19 cellular contexts compared by ENCODE assay signal in genomic region chr14:91831337-91831736, GRCh38. TPM values are rescaled to one million over a fixed set of nuclear protein-coding genes. Genes with fewer than 3 reads are reported as not detected.
DNase-seq lines count a peak whose midpoint lies in the region; ATAC-seq, FAIRE-seq and TF ChIP-seq lines count a peak whose summit lies in the region.
"Had no signal": no experiment of that assay in that cellular context is flagged by ENCODE, and none has a peak within 500 bp of the region (broad histone marks: within the 10 kb centered on the region; RNA-seq: fewer than 3 reads in every experiment).

No MANE protein-coding gene starts in this region.

- H3K4me2 ChIP-seq in OCI-LY1 (ENCODE audit: low read length): no peak overlapping the region; the same call in 1 of the 2 replicates

- TF ChIP-seq CTCF in OCI-LY1 (IDR thresholded peaks at IDR 0.05; ENCODE audit: low read length) (no peak), upper lobe of right lung (IDR thresholded peaks at IDR 0.05) (no peak)

- no peak overlapping the region for H2AFZ ChIP-seq in OCI-LY1 (ENCODE audit: low read length)

- intact Hi-C loops in upper lobe of right lung (cut with DNase I): no loop called here

- H3F3A ChIP-seq in OCI-LY1 (ENCODE audit: insufficient read depth, low read length): no peaks in the 10 kb centered on the region

- H4K20me1 ChIP-seq in OCI-LY1 (ENCODE audit: insufficient read depth, low read length): no peaks in the 10 kb centered on the region

- H3K36me3 ChIP-seq in OCI-LY1 (ENCODE audit: insufficient read depth, low read length) (no peaks in the 10 kb centered on the region), iPS-20b (ENCODE audit: insufficient read depth, low read depth, low read length) (no peaks in the 10 kb centered on the region), upper lobe of right lung (no peaks in the 10 kb centered on the region)
- H3K36me3 ChIP-seq: sigmoid colon, SJCRH30 had no signal

- DNase-seq in SIG-M5 treated with dmso at 0.1 percent for 504 hours (lab: John Stamatoyannopoulos, UW; ENCODE audit: unreplicated experiment) (peak; percentile 4), SIG-M5 (lab: John Stamatoyannopoulos, UW) (no peak), upper lobe of right lung (no peak), frontal cortex (ENCODE audit: low spot score in 2 of 2) (no peak), T1000 (lab: John Stamatoyannopoulos, UW) (no peak)
- DNase-seq: activated CD4-positive, alpha-beta T cell treated with anti-CD3 and anti-CD28 coated beads, Interleukin-2, amount 10 ng/mL, durations not matched to agents 7 days and 5 days; activated naive CD8-positive, alpha-beta T cell treated with anti-CD3 and anti-CD28 coated beads for 36 hours; cerebellar nuclear complex; foreskin fibroblast; GOT3; NCI-H1417 treated with DMSO at 0.1 percent for 48 hours; posterior cingulate gyrus; sigmoid colon had no signal

- FAIRE-seq in frontal cortex (lab: Jason Lieb, UNC): no peak

- no peaks in the 10 kb centered on the region for H3K9me2 ChIP-seq in OCI-LY1 (ENCODE audit: low read depth, low read length)

- H3K4me1 ChIP-seq in OCI-LY1 (ENCODE audit: insufficient read depth, low read length, severe bottlenecking) (peaks cover 66% of the 10 kb centered on the region), iPS-20b (ENCODE audit: insufficient read depth, low read length) (peaks cover 38% of the 10 kb centered on the region; the same call in 1 of the 2 replicates), upper lobe of right lung (peaks cover 12% of the 10 kb centered on the region)

- peak overlapping the region; percentile 13 for H3K27ac ChIP-seq in OCI-LY1 (ENCODE audit: low read depth, low read length, poor library complexity, severe bottlenecking)
- H3K27ac ChIP-seq in iPS-20b (ENCODE audit: low read length): no peak overlapping the region
- peak overlapping the region; percentile 39 for H3K27ac ChIP-seq in upper lobe of right lung
- H3K27ac ChIP-seq: HL-60, sigmoid colon, SJCRH30 had no signal

- H3K9me3 ChIP-seq in OCI-LY1 (ENCODE audit: low read length) (no peaks in the 10 kb centered on the region), iPS-20b (ENCODE audit: insufficient read depth, low read depth, low read length) (no peaks in the 10 kb centered on the region), upper lobe of right lung (no peaks in the 10 kb centered on the region)
- H3K9me3 ChIP-seq: sigmoid colon, SJCRH30 had no signal

- H3K9ac ChIP-seq in OCI-LY1 (ENCODE audit: low read length) (no peak overlapping the region), iPS-20b (ENCODE audit: low read depth, low read length) (peak overlapping the region; percentile 29; the same call in 1 of the 2 replicates)

- H3K27me3 ChIP-seq in OCI-LY1 (ENCODE audit: insufficient read depth, low read length) (no peaks in the 10 kb centered on the region), iPS-20b (ENCODE audit: insufficient read depth, low read length) (peaks cover 22% of the 10 kb centered on the region), upper lobe of right lung (no peaks in the 10 kb centered on the region)

- H3K4me3 ChIP-seq in OCI-LY1 (ENCODE audit: low read depth, low read length, poor library complexity, severe bottlenecking): no peak overlapping the region
- H3K4me3 ChIP-seq in iPS-20b (ENCODE audit: low read length): peak overlapping the region; percentile 53
- no peak overlapping the region for H3K4me3 ChIP-seq in upper lobe of right lung
- H3K4me3 ChIP-seq: sigmoid colon, SJCRH30 had no signal

- ATAC-seq in upper lobe of right lung (no peak), HG02798 (IDR thresholded peaks at IDR 0.05; ENCODE audit: poor library complexity, unreplicated experiment) (no peak)

- peaks cover 51% of the 10 kb centered on the region for H3K79me2 ChIP-seq in OCI-LY1 (ENCODE audit: insufficient read depth, low read length)

RNA-seq across cellular contexts. Expression of gene TC2N, which starts 36.0 kb away (rescaled TPM):
- total RNA-seq in upper lobe of right lung (56.7 TPM), frontal cortex (5.7 TPM)
- total RNA-seq: M059J had no signal
